In genomic region chr10:119095648-119096047, GRCh38 we compare ENCODE assay signal across 20 cellular contexts. TPM values are rescaled to one million over a fixed set of nuclear protein-coding genes. Genes with fewer than 3 reads are reported as not detected.
DNase-seq lines count a peak whose midpoint lies in the region; ATAC-seq and TF ChIP-seq lines count a peak whose summit lies in the region.
"Had no signal": no experiment of that assay in that cellular context is flagged by ENCODE, and none has a peak within 500 bp of the region (broad histone marks: within the 10 kb centered on the region; RNA-seq: fewer than 3 reads in every experiment).

No MANE protein-coding gene starts in this region.

- H3K36me3 ChIP-seq in HEK293 (ENCODE audit: control insufficient read depth in 2 of 2, insufficient read depth in 1 of 2, low read length in 2 of 2), result no peaks in the 10 kb centered on the region
- H3K36me3 ChIP-seq: BLaER1 treated with 17β-estradiol and CSF1 and Interleukin-3, amounts not matched to agents 10 nM and 100 nM had no signal

- CTCF ChIA-PET in activated CD8-positive, alpha-beta memory T cell treated with anti-CD3 and anti-CD28 coated beads, Interleukin-2, amount 10 ng/mL, durations not matched to agents 7 days and 5 days (lab: Charles Lee), result interaction anchor here (0.6 to 1.4 kb wide), 4 partner anchors 9 to 202 kb away, joined by 3 to 10 read pairs (median 6); partner anchors contain the start of gene DENND10
- CTCF ChIA-PET in HEK293 (lab: Yijun Ruan, JAX) (interaction anchor here (0.6 kb wide), 1 partner anchor 349 kb away, joined by 4 read pairs; no protein-coding TSS in a partner anchor), WTC11 (lab: Charles Lee) (no interaction called here), Calu3 (lab: Charles Lee) (interaction anchor here (1.0 kb wide), 1 partner anchor 15 kb away, joined by 3 read pairs; the partner anchor contains the start of gene EIF3A)
- CTCF ChIA-PET in activated CD8-positive, alpha-beta T cell treated with anti-CD3 and anti-CD28 coated beads, Interleukin-2, amount 10 ng/mL, durations not matched to agents 7 days and 5 days (lab: Charles Lee), result interaction anchor here (1.1 kb wide), 2 partner anchors 9 to 14 kb away, joined by 3 read pairs; no protein-coding TSS in a partner anchor

- H3K9me3 Mint-ChIP-seq in activated CD8-positive, alpha-beta memory T cell treated with anti-CD3 and anti-CD28 coated beads, Interleukin-2, amount 10 ng/mL, durations not matched to agents 7 days and 5 days (ENCODE audit: low read depth), result no peaks in the 10 kb centered on the region
- H3K9me3 Mint-ChIP-seq in activated CD8-positive, alpha-beta T cell treated with anti-CD3 and anti-CD28 coated beads, Interleukin-2, amount 10 ng/mL, durations not matched to agents 7 days and 5 days (ENCODE audit: insufficient read depth), result no peaks in the 10 kb centered on the region
- H3K9me3 Mint-ChIP-seq in stimulated activated effector memory CD8-positive, alpha-beta T cell treated with anti-CD3 and anti-CD28 coated beads, Interleukin-12 subunit alpha, Interleukin-12 subunit beta, amount 100 ng/mL, for 72 hours, result no peaks in the 10 kb centered on the region
- H3K9me3 Mint-ChIP-seq in WTC11 (no peaks in the 10 kb centered on the region), Calu3 (ENCODE audit: low read depth, unreplicated experiment) (no peaks in the 10 kb centered on the region)
- H3K9me3 Mint-ChIP-seq: H9 had no signal

- DNase-seq in activated CD8-positive, alpha-beta memory T cell treated with anti-CD3 and anti-CD28 coated beads, Interleukin-2, amount 10 ng/mL, durations not matched to agents 7 days and 5 days, result no peak
- no peak for DNase-seq in activated CD8-positive, alpha-beta memory T cell treated with anti-CD3 and anti-CD28 coated beads, Interleukin-2, amount 50 U/mL, for 4 hours
- no peak for DNase-seq in activated CD8-positive, alpha-beta T cell treated with anti-CD3 and anti-CD28 coated beads, Interleukin-2, amount 10 ng/mL, durations not matched to agents 7 days and 5 days
- DNase-seq in stimulated activated effector memory CD8-positive, alpha-beta T cell treated with anti-CD3 and anti-CD28 coated beads, Interleukin-12 subunit alpha, Interleukin-12 subunit beta, amount 100 ng/mL, for 72 hours (ENCODE audit: low spot score in 2 of 2), result no peak
- DNase-seq in activated gamma-delta T cell treated with Interleukin-2 at 50 U/mL for 16 hours (no peak), WTC11 (ENCODE audit: low spot score) (no peak), Calu3 (no peak)
- DNase-seq: Caco-2, EL, H9, MV-4-11, NCI-H1417, NCI-H1930, NCI-H2171, NCI-H446 treated with DMSO at 0.1 percent for 48 hours, OCI-M1, SHP77 treated with DMSO at 0.1 percent for 48 hours had no signal

- H3K27me3 Mint-ChIP-seq in activated CD8-positive, alpha-beta memory T cell treated with anti-CD3 and anti-CD28 coated beads, Interleukin-2, amount 10 ng/mL, durations not matched to agents 7 days and 5 days, result no peaks in the 10 kb centered on the region
- H3K27me3 Mint-ChIP-seq in activated CD8-positive, alpha-beta T cell treated with anti-CD3 and anti-CD28 coated beads, Interleukin-2, amount 10 ng/mL, durations not matched to agents 7 days and 5 days (ENCODE audit: low read depth), result no peaks in the 10 kb centered on the region
- H3K27me3 Mint-ChIP-seq in WTC11 (ENCODE audit: low read depth) (no peaks in the 10 kb centered on the region; the same call in 1 of the 2 replicates), Calu3 (ENCODE audit: unreplicated experiment) (no peaks in the 10 kb centered on the region)

- no peak overlapping the region for H3K4me3 Mint-ChIP-seq in activated CD8-positive, alpha-beta memory T cell treated with anti-CD3 and anti-CD28 coated beads, Interleukin-2, amount 10 ng/mL, durations not matched to agents 7 days and 5 days
- no peak overlapping the region for H3K4me3 Mint-ChIP-seq in activated CD8-positive, alpha-beta T cell treated with anti-CD3 and anti-CD28 coated beads, Interleukin-2, amount 10 ng/mL, durations not matched to agents 7 days and 5 days
- H3K4me3 Mint-ChIP-seq in stimulated activated effector memory CD8-positive, alpha-beta T cell treated with anti-CD3 and anti-CD28 coated beads, Interleukin-12 subunit alpha, Interleukin-12 subunit beta, amount 100 ng/mL, for 72 hours, result no peak overlapping the region
- H3K4me3 Mint-ChIP-seq in WTC11 (no peak overlapping the region), Calu3 (ENCODE audit: low read depth, unreplicated experiment) (no peak overlapping the region)
- H3K4me3 Mint-ChIP-seq: H9 had no signal

- peaks cover 38% of the 10 kb centered on the region for H3K4me1 Mint-ChIP-seq in activated CD8-positive, alpha-beta memory T cell treated with anti-CD3 and anti-CD28 coated beads, Interleukin-2, amount 10 ng/mL, durations not matched to agents 7 days and 5 days
- peaks cover 37% of the 10 kb centered on the region for H3K4me1 Mint-ChIP-seq in activated CD8-positive, alpha-beta T cell treated with anti-CD3 and anti-CD28 coated beads, Interleukin-2, amount 10 ng/mL, durations not matched to agents 7 days and 5 days (ENCODE audit: low read depth)
- H3K4me1 Mint-ChIP-seq in stimulated activated effector memory CD8-positive, alpha-beta T cell treated with anti-CD3 and anti-CD28 coated beads, Interleukin-12 subunit alpha, Interleukin-12 subunit beta, amount 100 ng/mL, for 72 hours, result peaks cover 28% of the 10 kb centered on the region
- H3K4me1 Mint-ChIP-seq in WTC11, result no peaks in the 10 kb centered on the region
- no peaks in the 10 kb centered on the region for H3K4me1 Mint-ChIP-seq in Calu3 (ENCODE audit: low read depth, unreplicated experiment)

- no peaks in the 10 kb centered on the region for H3K36me3 Mint-ChIP-seq in activated CD8-positive, alpha-beta memory T cell treated with anti-CD3 and anti-CD28 coated beads, Interleukin-2, amount 10 ng/mL, durations not matched to agents 7 days and 5 days
- no peaks in the 10 kb centered on the region for H3K36me3 Mint-ChIP-seq in activated CD8-positive, alpha-beta T cell treated with anti-CD3 and anti-CD28 coated beads, Interleukin-2, amount 10 ng/mL, durations not matched to agents 7 days and 5 days (ENCODE audit: low read depth)
- H3K36me3 Mint-ChIP-seq in stimulated activated effector memory CD8-positive, alpha-beta T cell treated with anti-CD3 and anti-CD28 coated beads, Interleukin-12 subunit alpha, Interleukin-12 subunit beta, amount 100 ng/mL, for 72 hours, result no peaks in the 10 kb centered on the region
- H3K36me3 Mint-ChIP-seq in WTC11, result no peaks in the 10 kb centered on the region
- H3K36me3 Mint-ChIP-seq in Calu3 (ENCODE audit: insufficient read depth, unreplicated experiment), result no peaks in the 10 kb centered on the region

- no peak overlapping the region for H3K27ac ChIP-seq in HEK293 (ENCODE audit: extremely low read depth, low read depth, low read length)
- H3K27ac ChIP-seq: BLaER1 treated with 17β-estradiol and CSF1 and Interleukin-3, amounts not matched to agents 10 nM and 100 nM; HL-60 had no signal

- BruUV-seq in Calu3 (replicated peaks; lab: Mats Ljungman, UMichigan), result no TSS peak

- intact Hi-C loops in Calu3 (cut with micrococcal nuclease; ENCODE audit: unreplicated experiment), result no loop called here

- peaks cover 8% of the 10 kb centered on the region for H3K4me1 ChIP-seq in HEK293 (ENCODE audit: control insufficient read depth, insufficient read depth, low read length)

- H3K27ac Mint-ChIP-seq in activated CD8-positive, alpha-beta memory T cell treated with anti-CD3 and anti-CD28 coated beads, Interleukin-2, amount 10 ng/mL, durations not matched to agents 7 days and 5 days, result peak overlapping the region; percentile 31
- H3K27ac Mint-ChIP-seq in activated CD8-positive, alpha-beta T cell treated with anti-CD3 and anti-CD28 coated beads, Interleukin-2, amount 10 ng/mL, durations not matched to agents 7 days and 5 days, result peak overlapping the region; percentile 26
- peak overlapping the region; percentile 64 for H3K27ac Mint-ChIP-seq in stimulated activated effector memory CD8-positive, alpha-beta T cell treated with anti-CD3 and anti-CD28 coated beads, Interleukin-12 subunit alpha, Interleukin-12 subunit beta, amount 100 ng/mL, for 72 hours
- H3K27ac Mint-ChIP-seq in WTC11 (no peak overlapping the region), Calu3 (ENCODE audit: unreplicated experiment) (no peak overlapping the region)
- H3K27ac Mint-ChIP-seq: H9 had no signal

- no peaks in the 10 kb centered on the region for H3K9me3 ChIP-seq in HEK293 (ENCODE audit: control insufficient read depth, insufficient read depth, low read depth, low read length)
- H3K9me3 ChIP-seq: BLaER1 treated with 17β-estradiol and CSF1 and Interleukin-3, amounts not matched to agents 10 nM and 100 nM; Caco-2 had no signal

- TF ChIP-seq CTCF in HEK293 (tag by site-specific recombination; IDR thresholded peaks at IDR 0.05) (no peak), WTC11 (IDR thresholded peaks at IDR 0.05) (no peak), Calu3 (IDR thresholded peaks at IDR 0.05; ENCODE audit: unreplicated experiment) (no peak)

- H3K4me3 ChIP-seq in HEK293 (ENCODE audit: low read depth, low read length), result no peak overlapping the region
- H3K4me3 ChIP-seq: BLaER1 treated with 17β-estradiol and CSF1 and Interleukin-3, amounts not matched to agents 10 nM and 100 nM had no signal

- ATAC-seq in activated CD8-positive, alpha-beta memory T cell treated with anti-CD3 and anti-CD28 coated beads, Interleukin-2, amount 10 ng/mL, durations not matched to agents 7 days and 5 days, result no peak
- no peak for ATAC-seq in activated CD8-positive, alpha-beta T cell treated with anti-CD3 and anti-CD28 coated beads, Interleukin-2, amount 10 ng/mL, durations not matched to agents 7 days and 5 days
- no peak for ATAC-seq in stimulated activated effector memory CD8-positive, alpha-beta T cell treated with anti-CD3 and anti-CD28 coated beads, Interleukin-12 subunit alpha, Interleukin-12 subunit beta, amount 100 ng/mL, for 72 hours
- ATAC-seq in WTC11, result no peak

- POLR2A ChIA-PET in HEK293 (lab: Yijun Ruan, JAX), result interaction anchor here (0.7 kb wide), 1 partner anchor 63 kb away, joined by 8 read pairs; no protein-coding TSS in a partner anchor
- POLR2A ChIA-PET in activated CD8-positive, alpha-beta T cell treated with anti-CD3 and anti-CD28 coated beads, Interleukin-2, amount 10 ng/mL, durations not matched to agents 7 days and 5 days (lab: Charles Lee), result interaction anchor here (0.9 to 1.8 kb wide), 3 partner anchors 9 to 36 kb away, joined by 3 to 4 read pairs (median 4); no protein-coding TSS in a partner anchor
- POLR2A ChIA-PET in WTC11 (lab: Charles Lee), result no interaction called here

RNA-seq across cellular contexts. Expression of gene DENND10, which starts 8.3 kb away (rescaled TPM):
- total RNA-seq in activated CD8-positive, alpha-beta memory T cell treated with anti-CD3 and anti-CD28 coated beads, Interleukin-2, amount 10 ng/mL, durations not matched to agents 7 days and 5 days, result 10 to 100 TPM; 41.2 to 47.4 TPM
- total RNA-seq in activated CD8-positive, alpha-beta T cell treated with anti-CD3 and anti-CD28 coated beads, Interleukin-2, amount 10 ng/mL, durations not matched to agents 7 days and 5 days, result 10 to 100 TPM; 39.9 to 41.3 TPM
- total RNA-seq in WTC11 (2021) (58.7 to 60.6 TPM (median 59.0 TPM) in 3 replicates), Calu3 (2022) (15.8 and 16.7 TPM in 2 replicates)

RNA-seq across cellular contexts. Expression of gene EIF3A, which starts 15.0 kb away (rescaled TPM):
- total RNA-seq in activated CD8-positive, alpha-beta memory T cell treated with anti-CD3 and anti-CD28 coated beads, Interleukin-2, amount 10 ng/mL, durations not matched to agents 7 days and 5 days, result 100 to 1,000 TPM; 131 to 162 TPM
- total RNA-seq in activated CD8-positive, alpha-beta T cell treated with anti-CD3 and anti-CD28 coated beads, Interleukin-2, amount 10 ng/mL, durations not matched to agents 7 days and 5 days, result 100 to 1,000 TPM; 126 to 127 TPM
- total RNA-seq in WTC11 (2021) (177 to 213 TPM (median 178 TPM) in 3 replicates), Calu3 (2022) (95.3 and 104 TPM in 2 replicates)

Comparison
In these comparisons a context has a peak if more than half of its experiments do, and no peak if none do; other contexts are left out.
1. H3K27ac Mint-ChIP-seq: peak in activated CD8-positive, alpha-beta memory T cell treated with anti-CD3 and anti-CD28 coated beads, Interleukin-2, amount 10 ng/mL, durations not matched to agents 7 days and 5 days (single experiment), activated CD8-positive, alpha-beta T cell treated with anti-CD3 and anti-CD28 coated beads, Interleukin-2, amount 10 ng/mL, durations not matched to agents 7 days and 5 days (single experiment) and stimulated activated effector memory CD8-positive, alpha-beta T cell treated with anti-CD3 and anti-CD28 coated beads, Interleukin-12 subunit alpha, Interleukin-12 subunit beta, amount 100 ng/mL, for 72 hours (single experiment); none in WTC11 (single experiment) and Calu3 (single experiment).